Comparison of ENCODE assay signal across 9 cellular contexts in the genomic region with DNA sequence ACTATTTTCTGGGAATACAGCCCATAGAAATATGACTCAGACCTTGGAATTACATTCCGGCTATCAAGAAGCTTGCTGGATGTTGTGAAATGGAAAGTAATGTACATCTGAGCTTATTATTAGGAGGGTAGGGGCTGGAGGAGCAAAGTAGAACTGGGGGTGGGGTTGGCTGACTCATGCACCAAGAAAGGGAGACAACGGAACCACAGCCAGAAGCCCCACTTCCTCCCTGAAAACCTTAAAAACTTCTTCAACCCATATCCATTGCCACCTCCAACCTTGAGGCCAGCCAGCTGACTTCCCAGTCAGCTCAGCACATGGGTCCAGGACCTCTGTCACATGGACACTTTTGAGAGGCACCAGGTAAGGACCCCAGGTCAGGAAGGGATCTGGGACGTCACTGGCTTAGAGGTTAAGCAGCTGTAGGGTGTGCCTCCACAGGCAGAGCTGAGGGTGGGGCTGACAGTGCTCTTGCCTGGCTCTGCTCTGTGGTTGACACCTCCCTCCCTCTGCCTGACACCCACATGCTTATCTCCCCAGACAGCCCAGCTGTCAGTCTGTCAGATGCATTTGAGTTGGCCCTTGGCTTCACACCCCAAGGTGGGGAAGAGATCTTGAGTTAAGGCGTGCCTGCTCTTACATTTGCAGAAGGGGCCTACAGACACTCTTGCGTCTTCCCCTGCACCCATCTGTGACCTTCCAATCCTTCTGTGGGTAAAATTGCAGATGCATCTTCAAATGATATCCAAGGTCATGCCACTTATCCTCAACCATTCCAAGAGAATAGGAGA. TPM values are rescaled to one million over a fixed set of nuclear protein-coding genes. Genes with fewer than 3 reads are reported as not detected.
DNase-seq lines count a peak whose midpoint lies in the region; ATAC-seq and TF ChIP-seq lines count a peak whose summit lies in the region.
"Had no signal": no experiment of that assay in that cellular context is flagged by ENCODE, and none has a peak within 500 bp of the region (broad histone marks: within the 10 kb centered on the region; RNA-seq: fewer than 3 reads in every experiment).

No MANE protein-coding gene starts in this region.

- H3K4me1 ChIP-seq in ovary (ENCODE audit: insufficient read depth), result no peaks in the 10 kb centered on the region
- H3K4me1 ChIP-seq: parathyroid adenoma had no signal

- no peaks in the 10 kb centered on the region for H3K9me3 ChIP-seq in ovary

- TF ChIP-seq EP300 in ovary (IDR thresholded peaks at IDR 0.05), result no peak

- H3K36me3 ChIP-seq in ovary, result no peaks in the 10 kb centered on the region

- TF ChIP-seq POLR2A in NB4 (IDR thresholded peaks at IDR 0.05; ENCODE audit: extremely low read depth, insufficient read length) (no peak), ovary (IDR thresholded peaks at IDR 0.05) (no peak)

- intact Hi-C loops in ovary (cut with DNase I), result no loop called here

- TF ChIP-seq CTCF in NB4 (IDR thresholded peaks at IDR 0.05; ENCODE audit: low read depth, low read length) (no peak), fibroblast of mammary gland (conservative IDR thresholded peaks at IDR 0.05; ENCODE audit: control insufficient read depth, insufficient read depth, low read depth, low read length) (no peak), ovary (IDR thresholded peaks at IDR 0.05) (no peak)

- peak; percentile 91 for ATAC-seq in GM21619 (IDR thresholded peaks at IDR 0.05; ENCODE audit: unreplicated experiment)
- no peak for ATAC-seq in GM19455 (IDR thresholded peaks at IDR 0.05; ENCODE audit: unreplicated experiment)

- peak; percentile 88 for DNase-seq in AG20443 (ENCODE audit: low spot score)
- DNase-seq in NB4 (ENCODE audit: low read depth), result peak; percentile 96
- peak; percentile 28 to 79 (median 58) for DNase-seq in activated CD8-positive, alpha-beta memory T cell treated with anti-CD3 and anti-CD28 coated beads for 48 hours (ENCODE audit: low read depth in 2 of 3, low spot score in 2 of 3)
- peak; percentile 98 for DNase-seq in fibroblast of mammary gland (ENCODE audit: low read depth)
- peak; percentile 21 to 56 (median 36) for DNase-seq in stimulated activated CD4-positive, alpha-beta T cell treated with anti-CD3 and anti-CD28 coated beads, Interleukin-1b, Interleukin-23, amount 100 ng/mL, for 24 hours (ENCODE audit: low read depth in 4 of 4, low spot score in 1 of 4)
- DNase-seq in ovary, result no peak

- 33% methylated on average over 5 of the region's 5 CpGs for WGBS in ovary, 3 donors

- no peak overlapping the region for H3K27ac ChIP-seq in ovary
- H3K27ac ChIP-seq: parathyroid adenoma had no signal

- H3K4me3 ChIP-seq in NB4 (ENCODE audit: low read depth, low read length), result peak overlapping the region; percentile 2
- no peak overlapping the region for H3K4me3 ChIP-seq in fibroblast of mammary gland (ENCODE audit: control insufficient read depth, low read depth, low read length)
- no peak overlapping the region for H3K4me3 ChIP-seq in ovary

- no peaks in the 10 kb centered on the region for H3K27me3 ChIP-seq in ovary

RNA-seq across cellular contexts. Expression of a gene that starts 5.7 kb away (rescaled TPM):
- under 1 TPM in 3 of 7 donors, not detected in 4; 0.28 to 0.50 (median 0.41) TPM for total RNA-seq in ovary
- under 1 TPM in 1 of 2 donors, not detected in 1; 0.15 TPM for polyA plus RNA-seq in ovary

RNA-seq across cellular contexts. Expression of a gene that starts 24.4 kb away (rescaled TPM):
- 1 to 10 TPM in 1 of 7 donors, under 1 TPM in 1, not detected in 5; 0.23 to 2.3 TPM for total RNA-seq in ovary
- under 1 TPM in 1 of 2 donors, not detected in 1; 0.11 TPM for polyA plus RNA-seq in ovary

RNA-seq across cellular contexts. Expression of a gene that starts 32.3 kb away (rescaled TPM):
- 1 to 10 TPM in 1 of 7 donors, not detected in 6; 1.3 TPM for total RNA-seq in ovary
- not detected for polyA plus RNA-seq in ovary

RNA-seq across cellular contexts. Expression of a gene that starts 53.8 kb away (rescaled TPM):
- total RNA-seq in ovary, result 10 to 100 TPM; 20.0 to 46.2 (median 27.3) TPM
- polyA plus RNA-seq in ovary, result 10 to 100 TPM; 13.0 to 37.8 TPM

Comparison
In these comparisons a context has a peak if more than half of its experiments do, and no peak if none do; other contexts are left out.
1. DNase-seq: peak in AG20443 (single experiment), NB4 (single experiment), activated CD8-positive, alpha-beta memory T cell treated with anti-CD3 and anti-CD28 coated beads for 48 hours (3 of 3), fibroblast of mammary gland (single experiment) and stimulated activated CD4-positive, alpha-beta T cell treated with anti-CD3 and anti-CD28 coated beads, Interleukin-1b, Interleukin-23, amount 100 ng/mL, for 24 hours (4 of 4); none in ovary (0 of 5).